ENCODE assay signal across 8 cellular contexts in genomic region chrX:15493118-15494082, GRCh38. TPM values are rescaled to one million over a fixed set of nuclear protein-coding genes. Genes with fewer than 3 reads are reported as not detected.
DNase-seq lines count a peak whose midpoint lies in the region; ATAC-seq and TF ChIP-seq lines count a peak whose summit lies in the region.

Gene PIR, minus strand, starts transcription at chrX:15493333. Its CDS starts 2,076 bp downstream, at chrX:15491257.

- H3K36me3 ChIP-seq in kidney epithelial cell (ENCODE audit: control insufficient read depth, insufficient read depth, low read length): no peaks in the 10 kb centered on the region

- peaks cover 5% of the 10 kb centered on the region for H3K27me3 Mint-ChIP-seq in activated B cell treated with CpG ODN at 0.5 μM for 24 hours
- peaks cover 3% of the 10 kb centered on the region for H3K27me3 Mint-ChIP-seq in chondrocyte (ENCODE audit: low read depth)

- ATAC-seq in GM18870 (IDR thresholded peaks at IDR 0.05; ENCODE audit: unreplicated experiment) (peak; percentile 86), HG03103 (IDR thresholded peaks at IDR 0.05; ENCODE audit: low read depth, unreplicated experiment) (peak; percentile 97), activated B cell treated with CpG ODN at 0.5 μM for 24 hours (ENCODE audit: low read depth) (peak; percentile 84)

- H3K36me3 Mint-ChIP-seq in activated B cell treated with CpG ODN at 0.5 μM for 24 hours (ENCODE audit: low read depth) (no peaks in the 10 kb centered on the region), chondrocyte (ENCODE audit: low read depth) (peaks cover 6% of the 10 kb centered on the region)

- peak; percentile 47 for TF ChIP-seq CTCF in AG04450 (IDR thresholded peaks at IDR 0.05; ENCODE audit: low read depth, low read length)
- TF ChIP-seq CTCF in activated B cell treated with CpG ODN at 0.5 μM for 24 hours (IDR thresholded peaks at IDR 0.05): no peak
- peak; percentile 81 for TF ChIP-seq CTCF in chondrocyte (IDR thresholded peaks at IDR 0.05)
- peak; percentile 60 for TF ChIP-seq CTCF in kidney epithelial cell (IDR thresholded peaks at IDR 0.05; ENCODE audit: insufficient read depth, low read length, poor library complexity, severe bottlenecking)

- POLR2A ChIA-PET in AG04450 (lab: Yijun Ruan, JAX) (no interaction called here), activated B cell treated with CpG ODN at 0.5 μM for 24 hours (lab: Charles Lee) (no interaction called here)

- CTCF ChIA-PET in AG04450 (lab: Charles Lee) (interaction anchor here (0.6 to 1.4 kb wide), 3 partner anchors 23 to 144 kb away, joined by 3 to 5 read pairs (median 3); no protein-coding TSS in a partner anchor), activated B cell treated with CpG ODN at 0.5 μM for 24 hours (lab: Charles Lee) (no interaction called here)

- H3K9me3 Mint-ChIP-seq in activated B cell treated with CpG ODN at 0.5 μM for 24 hours: no peaks in the 10 kb centered on the region
- no peaks in the 10 kb centered on the region for H3K9me3 Mint-ChIP-seq in chondrocyte (ENCODE audit: low read depth)

- H3K27ac Mint-ChIP-seq in activated B cell treated with CpG ODN at 0.5 μM for 24 hours (peak within 1 kb of the TSS; percentile 25), chondrocyte (ENCODE audit: unreplicated experiment) (peak within 1 kb of the TSS; percentile 85)

- peak within 1 kb of the TSS; percentile 52 for H3K27ac ChIP-seq in AG04450 (ENCODE audit: low read depth, low read length)

- DNase-seq in AG04450 (ENCODE audit: low read depth, low spot score) (peak; percentile 45), NCI-H2196 treated with DMSO at 0.1 percent for 48 hours (lab: John Stamatoyannopoulos, UW; ENCODE audit: unreplicated experiment) (peak; percentile 55), activated B cell treated with CpG ODN at 0.5 μM for 24 hours (peak; percentile 19), chondrocyte (ENCODE audit: low spot score) (peak; percentile 95), kidney epithelial cell (ENCODE audit: low read depth) (peak; percentile 48)
- peak in 3 of 4 experiments; percentile 14 to 35 (median 31) for DNase-seq in stimulated activated CD4-positive, alpha-beta T cell treated with anti-CD3 and anti-CD28 coated beads, Interleukin-1b, Interleukin-23, amount 100 ng/mL, for 24 hours (ENCODE audit: low read depth in 4 of 4, low spot score in 1 of 4)

- intact Hi-C loops in activated B cell treated with CpG ODN at 0.5 μM for 24 hours (cut with micrococcal nuclease): loop anchor here (10.0 kb wide), 1 partner anchor 181 kb away; no protein-coding TSS in a partner anchor

- no peaks in the 10 kb centered on the region for H3K27me3 ChIP-seq in AG04450 (ENCODE audit: control insufficient read depth, insufficient read depth, low read length)
- H3K27me3 ChIP-seq in kidney epithelial cell (ENCODE audit: control insufficient read depth, insufficient read depth, low read length): no peaks in the 10 kb centered on the region

- H3K9me3 ChIP-seq in AG04450 (ENCODE audit: control insufficient read depth, insufficient read depth, low read length): no peaks in the 10 kb centered on the region

- H3K4me1 Mint-ChIP-seq in activated B cell treated with CpG ODN at 0.5 μM for 24 hours (peaks cover 8% of the 10 kb centered on the region), chondrocyte (ENCODE audit: low read depth) (peaks cover 21% of the 10 kb centered on the region)

- H3K4me3 ChIP-seq in AG04450 (ENCODE audit: low read depth, low read length) (peak within 1 kb of the TSS; percentile 66), kidney epithelial cell (ENCODE audit: low read depth, low read length) (peak within 1 kb of the TSS; percentile 48)

- peak within 1 kb of the TSS; percentile 83 for H3K4me3 Mint-ChIP-seq in activated B cell treated with CpG ODN at 0.5 μM for 24 hours
- peak within 1 kb of the TSS; percentile 85 for H3K4me3 Mint-ChIP-seq in chondrocyte (ENCODE audit: unreplicated experiment)

RNA-seq across cellular contexts. Expression of gene PIR, which starts in this region (rescaled TPM):
- 35.2 and 42.5 TPM in 2 replicates for polyA plus RNA-seq in AG04450 (2011; rRNA removed)
- polyA minus RNA-seq in AG04450 (2011; rRNA and poly(A)+ RNA removed): 8.6 and 9.7 TPM in 2 replicates
- 0.82 and 1.7 TPM in 2 replicates for total RNA-seq in activated B cell treated with CpG ODN at 0.5 μM for 24 hours
- 13.3 to 37.5 TPM (median 13.4 TPM) in 3 replicates for total RNA-seq in chondrocyte
- total RNA-seq in kidney epithelial cell: 1.4 and 4.9 TPM in 2 replicates

Comparison
In these comparisons a context has a peak if more than half of its experiments do, and no peak if none do; other contexts are left out.
1. Peak in every context shown above with its lines: DNase-seq, ATAC-seq, H3K4me3 ChIP-seq and H3K27ac ChIP-seq.
2. DNase-seq: peak in every context shown above with its lines; median percentile 95 in chondrocyte; 55 in NCI-H2196 treated with DMSO at 0.1 percent for 48 hours; 48 in kidney epithelial cell; 45 in AG04450; 31 in stimulated activated CD4-positive, alpha-beta T cell treated with anti-CD3 and anti-CD28 coated beads, Interleukin-1b, Interleukin-23, amount 100 ng/mL, for 24 hours; 19 in activated B cell treated with CpG ODN at 0.5 μM for 24 hours.